34 cellular contexts compared by ENCODE assay signal in genomic region chr17:28573521-28573920, GRCh38.
"Had no signal": no experiment of that assay in that cellular context is flagged by ENCODE, and none has a peak within 500 bp of the region (broad histone marks: within the 10 kb centered on the region; RNA-seq: fewer than 3 reads in every experiment).

No MANE protein-coding gene starts in this region.

- H3K9me3 Mint-ChIP-seq: activated B cell treated with CpG ODN at 0.5 μM for 24 hours; activated CD8-positive, alpha-beta T cell treated with anti-CD3 and anti-CD28 coated beads for 36 hours; activated naive CD8-positive, alpha-beta T cell treated with anti-CD3 and anti-CD28 coated beads for 36 hours; activated T-cell treated with anti-CD3 and anti-CD28 coated beads, Interleukin-2, amount 50 U/mL, for 72 hours had no signal

- H3K27ac ChIP-seq: KMS-11, VCaP had no signal

- H3K4me3 Mint-ChIP-seq: activated B cell treated with CpG ODN at 0.5 μM for 24 hours; activated CD8-positive, alpha-beta T cell treated with anti-CD3 and anti-CD28 coated beads for 36 hours; activated naive CD8-positive, alpha-beta T cell treated with anti-CD3 and anti-CD28 coated beads for 36 hours; activated T-cell treated with anti-CD3 and anti-CD28 coated beads, Interleukin-2, amount 50 U/mL, for 72 hours had no signal

- H3K27me3 Mint-ChIP-seq: activated B cell treated with CpG ODN at 0.5 μM for 24 hours; activated CD8-positive, alpha-beta T cell treated with anti-CD3 and anti-CD28 coated beads for 36 hours; activated naive CD8-positive, alpha-beta T cell treated with anti-CD3 and anti-CD28 coated beads for 36 hours had no signal

- H3K27ac Mint-ChIP-seq: activated B cell treated with CpG ODN at 0.5 μM for 24 hours; activated CD8-positive, alpha-beta T cell treated with anti-CD3 and anti-CD28 coated beads for 36 hours; activated naive CD8-positive, alpha-beta T cell treated with anti-CD3 and anti-CD28 coated beads for 36 hours; activated T-cell treated with anti-CD3 and anti-CD28 coated beads, Interleukin-2, amount 50 U/mL, for 72 hours had no signal

- DNase-seq: activated B cell treated with CpG ODN at 0.5 μM for 24 hours; activated CD4-positive, alpha-beta T cell treated with anti-CD3 and anti-CD28 coated beads for 48 hours; activated CD4-positive, alpha-beta T cell treated with anti-CD3 and anti-CD28 coated beads, Interleukin-2, amount 50 U/mL, for 4 hours; activated CD4-positive, CD25-positive, alpha-beta regulatory T cell treated with anti-CD3 and anti-CD28 coated beads, Interleukin-2, amount 50 U/mL, for 72 hours; activated CD8-positive, alpha-beta T cell treated with anti-CD3 and anti-CD28 coated beads for 36 hours; activated naive CD4-positive, alpha-beta T cell; activated naive CD4-positive, alpha-beta T cell treated with anti-CD3 and anti-CD28 coated beads, Interleukin-2, amount 50 U/mL, for 16 hours; activated naive CD8-positive, alpha-beta T cell treated with anti-CD3 and anti-CD28 coated beads for 36 hours; activated T-cell treated with anti-CD3 and anti-CD28 coated beads, Interleukin-2, amount 50 U/mL, for 1 hour; activated T-cell treated with anti-CD3 and anti-CD28 coated beads, Interleukin-2, amount 50 U/mL, for 72 hours; amniotic stem cell; caudate nucleus; cerebellar nuclear complex; MM.1S; MV-4-11; NCI-H1092; NCI-H1417; NCI-H146; NCI-H187; NCI-H2029 treated with DMSO at 0.1 percent for 48 hours; NCI-H2107; NCI-H2171; NCI-H510A; NCI-H526; NCI-H748 treated with DMSO at 0.1 percent for 48 hours; NK-92 treated with Interleukin-12 subunit alpha and Interleukin-12 subunit beta, amount 100 ng/mL, for 24 hours; OCI-M1; Right ventricle myocardium superior; SW 1271; T-helper 1 cell; T-helper 2 cell; T-helper 9 cell had no signal

- ATAC-seq: activated CD8-positive, alpha-beta T cell treated with anti-CD3 and anti-CD28 coated beads for 36 hours; activated T-cell treated with anti-CD3 and anti-CD28 coated beads, Interleukin-2, amount 50 U/mL, for 72 hours had no signal
